In the genomic region with DNA sequence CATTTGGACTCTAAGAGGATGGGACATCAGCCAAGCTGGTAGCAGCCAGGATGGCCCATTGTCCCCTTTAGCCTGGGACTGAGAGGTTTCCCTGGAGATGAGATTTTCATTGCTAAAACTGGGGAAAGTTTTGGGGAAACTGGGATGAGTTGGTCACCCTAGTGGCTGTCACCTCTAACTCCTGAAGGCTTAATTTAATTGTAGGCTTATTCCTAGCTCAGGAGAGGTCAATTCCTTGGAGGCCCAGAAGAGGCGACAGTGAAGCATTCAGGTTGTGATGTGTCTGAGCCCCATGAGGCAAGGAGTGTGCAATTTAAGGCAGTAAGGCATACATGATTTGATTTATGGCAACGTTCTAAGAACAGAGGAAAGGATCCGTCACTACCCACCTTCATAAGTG, we compare ENCODE assay signal across 27 cellular contexts.
"Had no signal": no experiment of that assay in that cellular context is flagged by ENCODE, and none has a peak within 500 bp of the region (broad histone marks: within the 10 kb centered on the region; RNA-seq: fewer than 3 reads in every experiment).

No MANE protein-coding gene starts in this region.

- H3K4me2 ChIP-seq: KMS-11, SK-N-SH had no signal

- H3K9me2 ChIP-seq: SK-N-SH had no signal

- H3K4me3 ChIP-seq: cardiac muscle cell, Peyer's patch, SJCRH30 had no signal

- H3K36me3 ChIP-seq: brain microvascular endothelial cell, cardiac muscle cell, Peyer's patch, SJCRH30 had no signal

- ATAC-seq: activated CD4-positive, alpha-beta T cell treated with anti-CD3 and anti-CD28 coated beads for 36 hours; activated T-cell treated with anti-CD3 and anti-CD28 coated beads, Interleukin-2, amount 50 U/mL, for 72 hours had no signal

- H3K9me3 ChIP-seq: Peyer's patch, SJCRH30 had no signal

- DNase-seq: activated CD4-positive, alpha-beta memory T cell treated with anti-CD3 and anti-CD28 coated beads, Interleukin-2, amount 10 ng/mL, durations not matched to agents 7 days and 5 days; activated CD4-positive, alpha-beta T cell treated with anti-CD3 and anti-CD28 coated beads for 36 hours; activated CD4-positive, alpha-beta T cell treated with anti-CD3 and anti-CD28 coated beads, Interleukin-2, amount 50 U/mL, for 1 hour; activated CD8-positive, alpha-beta memory T cell treated with anti-CD3 and anti-CD28 coated beads, Interleukin-2, amount 50 U/mL, for 4 hours; activated gamma-delta T cell treated with Interleukin-2 at 50 U/mL for 16 hours; activated naive CD4-positive, alpha-beta T cell treated with anti-CD3 and anti-CD28 coated beads, Interleukin-2, amount 10 ng/mL, durations not matched to agents 7 days and 5 days; activated naive CD8-positive, alpha-beta T cell treated with anti-CD3 and anti-CD28 coated beads for 36 hours; activated T-cell treated with anti-CD3 and anti-CD28 coated beads, Interleukin-2, amount 50 U/mL, for 72 hours; brain microvascular endothelial cell; NCI-H1092; NCI-H1417; NCI-H2029; NCI-H2107; NCI-H345; NCI-H510A; NCI-H69; NK-92 treated with Interleukin-12 subunit alpha and Interleukin-12 subunit beta, amount 100 ng/mL, for 24 hours; OCI-M1; Peyer's patch; Right ventricle myocardium superior; SJCRH30; SK-N-SH; T-helper 1 cell had no signal

- H3K27ac ChIP-seq: brain microvascular endothelial cell, cardiac muscle cell, KMS-11, Peyer's patch, RWPE1, SJCRH30, VCaP had no signal

- H3K27me3 ChIP-seq: brain microvascular endothelial cell, cardiac muscle cell, Peyer's patch, SJCRH30 had no signal
